In genomic region chr3:165744025-165744424, GRCh38 we compare ENCODE assay signal across 1 cellular context.
TF ChIP-seq lines count a peak whose summit lies in the region.

No MANE protein-coding gene starts in this region.

TF ChIP-seq in GM12878, 131 proteins besides CTCF, POLR2A, EP300 and RAD21 (continued from another document):
- no peak for TF ChIP-seq FOXK2 (IDR thresholded peaks at IDR 0.05)
- no peak for TF ChIP-seq HSF1 (IDR thresholded peaks at IDR 0.05; ENCODE audit: low read depth, low read length)
- TF ChIP-seq RB1 (IDR thresholded peaks at IDR 0.05; ENCODE audit: borderline replicate concordance), result no peak
- no peak for TF ChIP-seq IRF4 (IDR thresholded peaks at IDR 0.05; ENCODE audit: low read depth, low read length)
- no peak for TF ChIP-seq CHD4 (IDR thresholded peaks at IDR 0.05)
- no peak for TF ChIP-seq E2F8 (IDR thresholded peaks at IDR 0.05; ENCODE audit: low read depth, partially characterized antibody)
- TF ChIP-seq IRF5 (IDR thresholded peaks at IDR 0.05; ENCODE audit: borderline replicate concordance), result no peak
- TF ChIP-seq ASH2L (IDR thresholded peaks at IDR 0.05; ENCODE audit: borderline replicate concordance, low read depth), result no peak
- TF ChIP-seq STAT3 (IDR thresholded peaks at IDR 0.05; ENCODE audit: low read depth, low read length), result no peak
